Comparison of ENCODE assay signal across 26 cellular contexts in genomic region chr7:37489703-37490102, GRCh38. TPM values are rescaled to one million over a fixed set of nuclear protein-coding genes. Genes with fewer than 3 reads are reported as not detected.
A peak's percentile ranks its signal among the peaks of the same experiment; 100 is the strongest.
DNase-seq lines count a peak whose midpoint lies in the region; ATAC-seq and TF ChIP-seq lines count a peak whose summit lies in the region.
"Had no signal": no experiment of that assay in that cellular context is flagged by ENCODE, and none has a peak within 500 bp of the region (broad histone marks: within the 10 kb centered on the region; RNA-seq: fewer than 3 reads in every experiment).

No MANE protein-coding gene starts in this region.

- no peaks in the 10 kb centered on the region for H3K27me3 ChIP-seq in HUES64 (ENCODE audit: insufficient read depth, low read length)
- H3K27me3 ChIP-seq: adrenal gland, BLaER1 had no signal

- H3K27ac ChIP-seq in HUES64 (ENCODE audit: low read depth, low read length): peak overlapping the region; percentile 89
- peak overlapping the region; percentile 49 for H3K27ac ChIP-seq in caudate nucleus (ENCODE audit: low read depth, low read length)
- no peak overlapping the region for H3K27ac ChIP-seq in RWPE1
- H3K27ac ChIP-seq: adrenal gland, BLaER1, epithelial cell of prostate, SK-N-MC, VCaP had no signal

- peaks cover 11% of the 10 kb centered on the region for H3K4me1 ChIP-seq in HUES64 (ENCODE audit: insufficient read depth, low read length)
- H3K4me1 ChIP-seq: adrenal gland had no signal

- H3K9me3 ChIP-seq in HUES64 (ENCODE audit: insufficient read depth, low read depth, low read length): peaks cover 19% of the 10 kb centered on the region
- H3K9me3 ChIP-seq: adrenal gland had no signal

- no peaks in the 10 kb centered on the region for H3K36me3 ChIP-seq in HUES64 (ENCODE audit: insufficient read depth, low read length)
- H3K36me3 ChIP-seq: adrenal gland, BLaER1 had no signal

- POLR2A ChIA-PET in RWPE1 (lab: Yijun Ruan, JAX; ENCODE audit: low non-redundant PET): no interaction called here

- CTCF ChIA-PET in RWPE1 (lab: Yijun Ruan, JAX): no interaction called here

- ATAC-seq in GM21619 (IDR thresholded peaks at IDR 0.05; ENCODE audit: unreplicated experiment): no peak
- ATAC-seq: activated CD8-positive, alpha-beta memory T cell treated with anti-CD3 and anti-CD28 coated beads, Interleukin-2, amount 10 ng/mL, durations not matched to agents 7 days and 5 days; activated T-cell treated with anti-CD3 and anti-CD28 coated beads, Interleukin-2, amount 50 U/mL, for 72 hours; left cardiac atrium had no signal

- DNase-seq in caudate nucleus (lab: John Stamatoyannopoulos, UW): peak in 1 of 61 donors; percentile 6
- peak; percentile 60 for DNase-seq in medulla oblongata (ENCODE audit: extremely low spot score)
- peak; percentile 86 for DNase-seq in superior temporal gyrus (ENCODE audit: extremely low spot score)
- DNase-seq in RWPE1 (ENCODE audit: low spot score): no peak
- no peak for DNase-seq in mucosa of gallbladder (ENCODE audit: low spot score)
- DNase-seq: activated CD4-positive, alpha-beta T cell treated with anti-CD3 and anti-CD28 coated beads, Interleukin-2, amount 50 U/mL, for 1 hour; activated CD8-positive, alpha-beta memory T cell treated with anti-CD3 and anti-CD28 coated beads, Interleukin-2, amount 10 ng/mL, durations not matched to agents 7 days and 5 days; activated naive CD4-positive, alpha-beta T cell treated with Interleukin-2 at 50 U/mL for 16 hours; activated T-cell treated with anti-CD3 and anti-CD28 coated beads, Interleukin-2, amount 50 U/mL, for 72 hours; adrenal gland; DMS53; effector CD4-positive, alpha-beta T cell; left cardiac atrium; mesenchymal stem cell; naive B cell; NCI-H1417; NCI-H2081 treated with DMSO at 0.1 percent for 48 hours; NCI-H345; NCI-H82; trophoblast cell had no signal

- 50% methylated on average over 1 of the region's 1 CpG for WGBS in HUES64

- no peak overlapping the region for H3K4me3 ChIP-seq in HUES64 (ENCODE audit: low read length)
- H3K4me3 ChIP-seq: adrenal gland, BLaER1, SK-N-MC had no signal

- no peak overlapping the region; the same call in 1 of the 2 replicates for H3K9ac ChIP-seq in HUES64 (ENCODE audit: low read depth, low read length)
- H3K9ac ChIP-seq: BLaER1 had no signal

- no peak for TF ChIP-seq CTCF in RWPE1 (conservative IDR thresholded peaks at IDR 0.05; ENCODE audit: low read depth)

RNA-seq across cellular contexts. Expression of gene ELMO1, which starts 41.0 kb away (rescaled TPM):
- polyA plus RNA-seq in HUES64 (2013, experiment 1 of 2): 8.5 TPM
- polyA plus RNA-seq in HUES64 (2013, experiment 2 of 2): 10.8 TPM
- total RNA-seq in mucosa of gallbladder: 43.4 TPM

Comparison
In these comparisons a context has a peak if more than half of its experiments do, and no peak if none do; other contexts are left out.
1. DNase-seq: peak in medulla oblongata (single experiment) and superior temporal gyrus (single experiment); none in RWPE1 (single experiment) and mucosa of gallbladder (single experiment).